9 cellular contexts compared by ENCODE assay signal in the genomic region with DNA sequence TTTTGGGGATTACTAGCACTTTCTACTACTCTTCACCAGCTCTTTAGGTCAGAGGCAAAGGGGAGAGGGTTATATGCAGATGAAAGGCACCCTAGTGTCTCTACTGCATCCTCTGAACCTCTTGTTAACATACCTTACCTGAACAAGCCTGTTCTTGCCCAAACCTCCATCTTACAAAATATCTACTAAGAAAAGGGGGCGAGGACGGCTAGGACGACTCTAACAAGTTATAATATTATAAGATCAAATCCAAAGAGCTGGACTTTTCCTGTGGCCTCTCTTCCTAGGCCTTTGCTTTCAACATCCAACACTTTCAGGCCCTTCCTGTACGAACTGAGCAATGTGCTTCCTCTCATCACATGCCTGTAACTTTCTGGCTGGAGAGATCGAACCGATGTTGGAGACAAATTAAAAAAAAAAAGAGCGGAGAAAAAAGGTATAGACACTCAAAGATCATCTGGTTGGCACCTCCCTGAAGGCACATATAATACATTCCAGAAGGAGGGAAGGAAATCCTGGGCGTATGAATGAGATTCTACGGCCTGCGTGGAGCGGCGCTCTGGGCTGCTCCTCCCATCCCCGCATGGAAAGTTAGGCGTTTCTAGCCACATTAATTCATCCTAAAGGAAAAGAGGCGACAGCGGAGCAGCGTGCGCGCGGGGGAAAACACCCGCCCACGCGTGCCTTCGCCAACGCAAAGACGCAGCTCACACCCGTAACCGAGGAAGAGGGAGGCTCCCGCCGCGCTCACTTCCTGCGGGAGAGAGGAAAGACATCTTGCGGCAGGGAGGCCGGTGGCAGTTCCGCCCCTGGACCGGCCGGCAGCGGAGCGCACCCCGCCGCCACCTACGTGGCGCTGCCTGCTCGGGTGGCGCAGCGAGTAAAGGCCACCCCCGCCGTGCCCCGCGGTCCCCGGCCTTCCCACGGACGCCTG. TPM values are rescaled to one million over a fixed set of nuclear protein-coding genes. Genes with fewer than 3 reads are reported as not detected.
DNase-seq lines count a peak whose midpoint lies in the region; ATAC-seq, FAIRE-seq and TF ChIP-seq lines count a peak whose summit lies in the region.
"Had no signal": no experiment of that assay in that cellular context is flagged by ENCODE, and none has a peak within 500 bp of the region (broad histone marks: within the 10 kb centered on the region; RNA-seq: fewer than 3 reads in every experiment).

No MANE protein-coding gene starts in this region.

- FAIRE-seq in endothelial cell of umbilical vein (lab: Jason Lieb, UNC), result peak; percentile 62
- FAIRE-seq: K562 had no signal

- DNase-seq in COR-L47 (lab: John Stamatoyannopoulos, UW) (peak; percentile 8), LHCN-M2 (ENCODE audit: low read depth) (peak; percentile 72), endothelial cell of umbilical vein (ENCODE audit: low read depth, low spot score) (peak; percentile 68), lung microvascular endothelial cell (ENCODE audit: low read depth in 2 of 2) (peak; percentile 63 to 71), AML-193 (lab: John Stamatoyannopoulos, UW) (no peak)
- DNase-seq in activated CD8-positive, alpha-beta T cell treated with anti-CD3 and anti-CD28 coated beads for 36 hours, result peak; percentile 55
- DNase-seq in stimulated activated CD4-positive, alpha-beta T cell treated with anti-CD3 and anti-CD28 coated beads, Interleukin-4, amount 100 ng/mL, for 1 hour, result peak; percentile 61

- peaks cover 23% of the 10 kb centered on the region for H3K4me1 Mint-ChIP-seq in activated CD8-positive, alpha-beta T cell treated with anti-CD3 and anti-CD28 coated beads for 36 hours (ENCODE audit: low read depth)

- H3K27ac ChIP-seq in endothelial cell of umbilical vein (ENCODE audit: insufficient read depth, low read depth, low read length), result peak overlapping the region; percentile 49

- dilution Hi-C loops in endothelial cell of umbilical vein (cut with MboI; ENCODE audit: extremely low pct_ligation_motif_present, low sequenced_read_pairs), result no loop called here

- no peaks in the 10 kb centered on the region for H3K9me1 ChIP-seq in endothelial cell of umbilical vein (replicated peaks; ENCODE audit: control insufficient read depth, extremely low read depth, insufficient read depth, low read length)

- H3K36me3 Mint-ChIP-seq in activated CD8-positive, alpha-beta T cell treated with anti-CD3 and anti-CD28 coated beads for 36 hours (ENCODE audit: low read depth), result no peaks in the 10 kb centered on the region

- H3K9me3 Mint-ChIP-seq in activated CD8-positive, alpha-beta T cell treated with anti-CD3 and anti-CD28 coated beads for 36 hours, result no peaks in the 10 kb centered on the region

- H3K9me3 ChIP-seq in endothelial cell of umbilical vein (replicated peaks; ENCODE audit: control insufficient read depth, insufficient read depth, low read length), result no peaks in the 10 kb centered on the region

- peak overlapping the region; percentile 94 for H3K4me2 ChIP-seq in endothelial cell of umbilical vein (ENCODE audit: insufficient read depth, low read length)

- no peak for TF ChIP-seq CTCF in activated CD8-positive, alpha-beta T cell treated with anti-CD3 and anti-CD28 coated beads for 36 hours (IDR thresholded peaks at IDR 0.05)
- no peak for TF ChIP-seq CTCF in endothelial cell of umbilical vein (IDR thresholded peaks at IDR 0.05; ENCODE audit: extremely low read depth in 1 of 2, insufficient read depth in 1 of 2, low read depth in 1 of 2, low read length in 2 of 2)

- peaks cover 5% of the 10 kb centered on the region for H3K4me1 ChIP-seq in endothelial cell of umbilical vein (ENCODE audit: control insufficient read depth, extremely low read depth, insufficient read depth, low read length)

- BruUV-seq in endothelial cell of umbilical vein (replicated peaks; lab: Mats Ljungman, UMichigan), result TSS peak; percentile 50

- H3K27me3 ChIP-seq in endothelial cell of umbilical vein (ENCODE audit: control insufficient read depth in 2 of 2, insufficient read depth in 2 of 2, low read length in 2 of 2), result no peaks in the 10 kb centered on the region

- H3K27ac Mint-ChIP-seq in activated CD8-positive, alpha-beta T cell treated with anti-CD3 and anti-CD28 coated beads for 36 hours, result peak overlapping the region; percentile 82

- H3K4me3 Mint-ChIP-seq in activated CD8-positive, alpha-beta T cell treated with anti-CD3 and anti-CD28 coated beads for 36 hours, result peak overlapping the region; percentile 91

- H4K20me1 ChIP-seq in endothelial cell of umbilical vein (replicated peaks; ENCODE audit: control insufficient read depth, extremely low read depth, insufficient read depth, low read length), result no peaks in the 10 kb centered on the region

- CTCF ChIA-PET in activated CD8-positive, alpha-beta T cell treated with anti-CD3 and anti-CD28 coated beads for 36 hours (lab: Charles Lee), result no interaction called here
- CTCF ChIA-PET in endothelial cell of umbilical vein (lab: Charles Lee), result interaction anchor here (1.2 to 1.5 kb wide), 2 partner anchors 10 to 12 kb away, joined by 4 read pairs; no protein-coding TSS in a partner anchor

- peak overlapping the region; percentile 10 to 79 (median 68) for H3K4me3 ChIP-seq in endothelial cell of umbilical vein (replicated peaks in 1 of 3; ENCODE audit: insufficient read depth in 1 of 3, low read depth in 1 of 3, low read length in 3 of 3)
- H3K4me3 ChIP-seq: K562 had no signal

- ATAC-seq in activated CD8-positive, alpha-beta T cell treated with anti-CD3 and anti-CD28 coated beads for 36 hours, result peak; percentile 56
- no peak for ATAC-seq in GM21737 (IDR thresholded peaks at IDR 0.05; ENCODE audit: unreplicated experiment)
- ATAC-seq: K562 had no signal

- intact Hi-C loops in activated CD8-positive, alpha-beta T cell treated with anti-CD3 and anti-CD28 coated beads for 36 hours (cut with micrococcal nuclease), result no loop called here
- intact Hi-C loops in endothelial cell of umbilical vein (cut with micrococcal nuclease), result loop anchor here (1.0 to 5.0 kb wide), 5 partner anchors 149 to 855 kb away; partner anchors contain the start of gene MAD2L1

- H3K27me3 Mint-ChIP-seq in activated CD8-positive, alpha-beta T cell treated with anti-CD3 and anti-CD28 coated beads for 36 hours, result peaks cover 19% of the 10 kb centered on the region

- H2AFZ ChIP-seq in endothelial cell of umbilical vein (ENCODE audit: low read depth, low read length), result peak overlapping the region; percentile 90

- H3K9ac ChIP-seq in endothelial cell of umbilical vein (replicated peaks; ENCODE audit: extremely low read depth, insufficient read depth, low read length), result peak overlapping the region; percentile 40

- POLR2A ChIA-PET in activated CD8-positive, alpha-beta T cell treated with anti-CD3 and anti-CD28 coated beads for 36 hours (lab: Charles Lee), result no interaction called here
- POLR2A ChIA-PET in endothelial cell of umbilical vein (lab: Charles Lee), result no interaction called here

- peak; percentile 77 for TF ChIP-seq POLR2A in endothelial cell of umbilical vein (IDR thresholded peaks at IDR 0.05; ENCODE audit: low read depth, low read length)

- no peaks in the 10 kb centered on the region for H3K36me3 ChIP-seq in endothelial cell of umbilical vein (ENCODE audit: control insufficient read depth in 2 of 2, extremely low read depth in 1 of 2, insufficient read depth in 2 of 2, low read length in 2 of 2)

- no peaks in the 10 kb centered on the region for H3K79me2 ChIP-seq in endothelial cell of umbilical vein (ENCODE audit: control insufficient read depth, insufficient read depth, low read length)

TF ChIP-seq in endothelial cell of umbilical vein, 7 proteins besides CTCF, POLR2A, EP300 and RAD21:
- TF ChIP-seq FOS (IDR thresholded peaks at IDR 0.05; ENCODE audit: borderline replicate concordance, insufficient read depth, low read length) (no peak), POLR2AphosphoS5 (IDR thresholded peaks at IDR 0.05; ENCODE audit: insufficient read depth, low read depth, low read length) (peak; percentile 70)

RNA-seq across cellular contexts. Expression of gene PRDM5, which starts 0.8 kb away (rescaled TPM):
- 15.5 and 16.5 TPM in 2 replicates for total RNA-seq in LHCN-M2 (2014; rRNA removed)
- polyA plus RNA-seq in LHCN-M2 (2012), result 4.4 TPM
- under 1 TPM; 0.51 to 0.52 TPM for total RNA-seq in activated CD8-positive, alpha-beta T cell treated with anti-CD3 and anti-CD28 coated beads for 36 hours
- 5.7 and 8.1 TPM in 2 replicates for total RNA-seq in endothelial cell of umbilical vein
- 1.6 and 2.2 TPM in 2 replicates for polyA plus RNA-seq in endothelial cell of umbilical vein
- 1.6 TPM in 2 replicates for polyA plus RNA-seq in endothelial cell of umbilical vein (2011; cell fraction: cytosol; rRNA removed)
- 9.2 and 12.7 TPM in 2 replicates for polyA plus RNA-seq in endothelial cell of umbilical vein (2011; cell fraction: nucleus; rRNA removed)
- polyA plus RNA-seq in endothelial cell of umbilical vein (2012), result 1.7 and 3.5 TPM in 2 replicates
- 5.8 and 10.1 TPM in 2 replicates for polyA minus RNA-seq in endothelial cell of umbilical vein
- 4.8 TPM for polyA minus RNA-seq in endothelial cell of umbilical vein (2011; cell fraction: cytosol; rRNA and poly(A)+ RNA removed)
- polyA minus RNA-seq in endothelial cell of umbilical vein (2011; cell fraction: nucleus; rRNA and poly(A)+ RNA removed), result 24.6 and 27.9 TPM in 2 replicates
- total RNA-seq in lung microvascular endothelial cell, result 3.1 and 6.2 TPM in 2 replicates
- total RNA-seq: K562 had no signal
- polyA plus RNA-seq: K562 had no signal

Comparison
In these comparisons a context has a peak if more than half of its experiments do, and no peak if none do; other contexts are left out.
1. DNase-seq: peak in COR-L47 (single experiment), LHCN-M2 (single experiment), activated CD8-positive, alpha-beta T cell treated with anti-CD3 and anti-CD28 coated beads for 36 hours (single experiment), endothelial cell of umbilical vein (single experiment), lung microvascular endothelial cell (2 of 2) and stimulated activated CD4-positive, alpha-beta T cell treated with anti-CD3 and anti-CD28 coated beads, Interleukin-4, amount 100 ng/mL, for 1 hour (single experiment); none in AML-193 (0 of 2).